Comparison of ENCODE assay signal across 12 cellular contexts in genomic region chr5:159095218-159095617, GRCh38. TPM values are rescaled to one million over a fixed set of nuclear protein-coding genes. Genes with fewer than 3 reads are reported as not detected.
DNase-seq lines count a peak whose midpoint lies in the region; ATAC-seq and TF ChIP-seq lines count a peak whose summit lies in the region.
"Had no signal": no experiment of that assay in that cellular context is flagged by ENCODE, and none has a peak within 500 bp of the region (broad histone marks: within the 10 kb centered on the region; RNA-seq: fewer than 3 reads in every experiment).

No MANE protein-coding gene starts in this region.

- no peaks in the 10 kb centered on the region for H3K79me2 ChIP-seq in smooth muscle cell (ENCODE audit: low read depth)

- H3K36me3 Mint-ChIP-seq in activated naive CD8-positive, alpha-beta T cell treated with anti-CD3 and anti-CD28 coated beads, Interleukin-2, amount 50 U/mL, for 24 hours (ENCODE audit: low read depth) = no peaks in the 10 kb centered on the region
- peaks cover 1% of the 10 kb centered on the region for H3K36me3 Mint-ChIP-seq in activated naive CD4-positive, alpha-beta T cell treated with anti-CD3 and anti-CD28 coated beads, Interleukin-2, amount 10 ng/mL, durations not matched to agents 7 days and 5 days
- H3K36me3 Mint-ChIP-seq in activated T-helper 2 cell treated with anti-CD3 and anti-CD28 coated beads, Interferon-gamma antibody, Interleukin-2, Interleukin-4, amounts not matched to agents 10 μg/mL and 5 μg/mL and 100 μg/mL, durations not matched to agents 14 hours and 24 hours and 36 hours (ENCODE audit: low read depth) = peaks cover 4% of the 10 kb centered on the region
- H3K36me3 Mint-ChIP-seq: naive thymus-derived CD4-positive, alpha-beta T cell had no signal

- H3K4me3 Mint-ChIP-seq in activated naive CD8-positive, alpha-beta T cell treated with anti-CD3 and anti-CD28 coated beads, Interleukin-2, amount 50 U/mL, for 24 hours = peak overlapping the region; percentile 2
- H3K4me3 Mint-ChIP-seq in activated naive CD4-positive, alpha-beta T cell treated with anti-CD3 and anti-CD28 coated beads, Interleukin-2, amount 10 ng/mL, durations not matched to agents 7 days and 5 days = no peak overlapping the region
- no peak overlapping the region for H3K4me3 Mint-ChIP-seq in activated T-helper 2 cell treated with anti-CD3 and anti-CD28 coated beads, Interferon-gamma antibody, Interleukin-2, Interleukin-4, amounts not matched to agents 10 μg/mL and 5 μg/mL and 100 μg/mL, durations not matched to agents 14 hours and 24 hours and 36 hours (ENCODE audit: low read depth)

- H3K9ac ChIP-seq in iPS-15b (ENCODE audit: low read depth, low read length) (no peak overlapping the region), smooth muscle cell (ENCODE audit: low read depth) (no peak overlapping the region)

- peaks cover 9% of the 10 kb centered on the region for H4K20me1 ChIP-seq in smooth muscle cell (ENCODE audit: low read depth)

- peak overlapping the region; percentile 69 for H3K4me2 ChIP-seq in smooth muscle cell

- H2AFZ ChIP-seq in smooth muscle cell (ENCODE audit: low read depth) = no peak overlapping the region

- ATAC-seq in activated naive CD8-positive, alpha-beta T cell treated with anti-CD3 and anti-CD28 coated beads, Interleukin-2, amount 50 U/mL, for 24 hours = no peak
- ATAC-seq in HG03469 (IDR thresholded peaks at IDR 0.05; ENCODE audit: unreplicated experiment) = no peak
- ATAC-seq: naive thymus-derived CD4-positive, alpha-beta T cell had no signal

- H3K4me1 Mint-ChIP-seq in activated naive CD8-positive, alpha-beta T cell treated with anti-CD3 and anti-CD28 coated beads, Interleukin-2, amount 50 U/mL, for 24 hours = peaks cover 40% of the 10 kb centered on the region
- peaks cover 42% of the 10 kb centered on the region for H3K4me1 Mint-ChIP-seq in activated naive CD4-positive, alpha-beta T cell treated with anti-CD3 and anti-CD28 coated beads, Interleukin-2, amount 10 ng/mL, durations not matched to agents 7 days and 5 days
- H3K4me1 Mint-ChIP-seq in activated T-helper 2 cell treated with anti-CD3 and anti-CD28 coated beads, Interferon-gamma antibody, Interleukin-2, Interleukin-4, amounts not matched to agents 10 μg/mL and 5 μg/mL and 100 μg/mL, durations not matched to agents 14 hours and 24 hours and 36 hours (ENCODE audit: low read depth) = peaks cover 23% of the 10 kb centered on the region

- intact Hi-C loops in activated T-helper 2 cell treated with anti-CD3 and anti-CD28 coated beads, Interferon-gamma antibody, Interleukin-2, Interleukin-4, amounts not matched to agents 10 μg/mL and 5 μg/mL and 100 μg/mL, durations not matched to agents 14 hours and 24 hours and 36 hours (cut with micrococcal nuclease) = no loop called here

- H3K27me3 ChIP-seq in iPS-15b (ENCODE audit: control insufficient read depth, insufficient read depth, low read length) (peaks cover 93% of the 10 kb centered on the region), smooth muscle cell (ENCODE audit: low read depth) (peaks cover 85% of the 10 kb centered on the region)
- H3K27me3 ChIP-seq: MG63 had no signal

- H3K9me3 Mint-ChIP-seq in activated naive CD8-positive, alpha-beta T cell treated with anti-CD3 and anti-CD28 coated beads, Interleukin-2, amount 50 U/mL, for 24 hours = no peaks in the 10 kb centered on the region
- no peaks in the 10 kb centered on the region for H3K9me3 Mint-ChIP-seq in activated naive CD4-positive, alpha-beta T cell treated with anti-CD3 and anti-CD28 coated beads, Interleukin-2, amount 10 ng/mL, durations not matched to agents 7 days and 5 days
- no peaks in the 10 kb centered on the region for H3K9me3 Mint-ChIP-seq in activated T-helper 2 cell treated with anti-CD3 and anti-CD28 coated beads, Interferon-gamma antibody, Interleukin-2, Interleukin-4, amounts not matched to agents 10 μg/mL and 5 μg/mL and 100 μg/mL, durations not matched to agents 14 hours and 24 hours and 36 hours

- peak overlapping the region; percentile 76 for H3K4me3 ChIP-seq in GM12865 (ENCODE audit: low read depth, low read length)
- H3K4me3 ChIP-seq in iPS-15b (ENCODE audit: low read depth, low read length) = peak overlapping the region; percentile 1
- H3K4me3 ChIP-seq in smooth muscle cell = no peak overlapping the region
- H3K4me3 ChIP-seq: MG63 had no signal

- H3K27ac ChIP-seq in smooth muscle cell (ENCODE audit: low read depth) = no peak overlapping the region

- CTCF ChIA-PET in activated naive CD4-positive, alpha-beta T cell treated with anti-CD3 and anti-CD28 coated beads, Interleukin-2, amount 10 ng/mL, durations not matched to agents 7 days and 5 days (lab: Charles Lee) = interaction anchor here (1.9 kb wide), 1 partner anchor 399 kb away, joined by 5 read pairs; no protein-coding TSS in a partner anchor

- peak; percentile 48 for DNase-seq in GM12865 (ENCODE audit: low read depth)
- DNase-seq in activated naive CD8-positive, alpha-beta T cell treated with anti-CD3 and anti-CD28 coated beads, Interleukin-2, amount 50 U/mL, for 24 hours = no peak
- DNase-seq in smooth muscle cell (lab: John Stamatoyannopoulos, UW; ENCODE audit: unreplicated experiment) = no peak
- DNase-seq in SKM-1 (lab: John Stamatoyannopoulos, UW; ENCODE audit: unreplicated experiment) = no peak
- DNase-seq in activated naive CD4-positive, alpha-beta T cell treated with anti-CD3 and anti-CD28 coated beads, Interleukin-2, amount 10 ng/mL, durations not matched to agents 7 days and 5 days = no peak
- no peak for DNase-seq in activated T-helper 2 cell treated with anti-CD3 and anti-CD28 coated beads, Interferon-gamma antibody, Interleukin-2, Interleukin-4, amounts not matched to agents 10 μg/mL and 5 μg/mL and 100 μg/mL, durations not matched to agents 14 hours and 24 hours and 36 hours (ENCODE audit: low spot score)
- DNase-seq: hippocampal formation had no signal

- H3K36me3 ChIP-seq in iPS-15b (ENCODE audit: control insufficient read depth, insufficient read depth, low read length) = no peaks in the 10 kb centered on the region
- no peaks in the 10 kb centered on the region for H3K36me3 ChIP-seq in smooth muscle cell (ENCODE audit: low read depth)
- H3K36me3 ChIP-seq: MG63, upper lobe of left lung had no signal

- no peak overlapping the region for H3K27ac Mint-ChIP-seq in activated naive CD8-positive, alpha-beta T cell treated with anti-CD3 and anti-CD28 coated beads, Interleukin-2, amount 50 U/mL, for 24 hours
- no peak overlapping the region for H3K27ac Mint-ChIP-seq in activated naive CD4-positive, alpha-beta T cell treated with anti-CD3 and anti-CD28 coated beads, Interleukin-2, amount 10 ng/mL, durations not matched to agents 7 days and 5 days
- no peak overlapping the region for H3K27ac Mint-ChIP-seq in activated T-helper 2 cell treated with anti-CD3 and anti-CD28 coated beads, Interferon-gamma antibody, Interleukin-2, Interleukin-4, amounts not matched to agents 10 μg/mL and 5 μg/mL and 100 μg/mL, durations not matched to agents 14 hours and 24 hours and 36 hours
- H3K27ac Mint-ChIP-seq: naive thymus-derived CD4-positive, alpha-beta T cell had no signal

- 9% methylated on average over 22 of the region's 22 CpGs for WGBS in smooth muscle cell (ENCODE audit: low lambda C conversion rate)

- no peaks in the 10 kb centered on the region for H3F3A ChIP-seq in smooth muscle cell (ENCODE audit: low read depth)

- TF ChIP-seq CTCF in GM12865 (IDR thresholded peaks at IDR 0.05; ENCODE audit: insufficient read depth, low read depth, low read length, missing control alignments) = no peak
- TF ChIP-seq CTCF in smooth muscle cell (IDR thresholded peaks at IDR 0.05; ENCODE audit: borderline replicate concordance, insufficient read depth, poor library complexity, severe bottlenecking) = no peak

- peaks cover 41% of the 10 kb centered on the region for H3K27me3 Mint-ChIP-seq in activated naive CD8-positive, alpha-beta T cell treated with anti-CD3 and anti-CD28 coated beads, Interleukin-2, amount 50 U/mL, for 24 hours
- peaks cover 62% of the 10 kb centered on the region for H3K27me3 Mint-ChIP-seq in activated naive CD4-positive, alpha-beta T cell treated with anti-CD3 and anti-CD28 coated beads, Interleukin-2, amount 10 ng/mL, durations not matched to agents 7 days and 5 days
- peaks cover 71% of the 10 kb centered on the region for H3K27me3 Mint-ChIP-seq in activated T-helper 2 cell treated with anti-CD3 and anti-CD28 coated beads, Interferon-gamma antibody, Interleukin-2, Interleukin-4, amounts not matched to agents 10 μg/mL and 5 μg/mL and 100 μg/mL, durations not matched to agents 14 hours and 24 hours and 36 hours (ENCODE audit: low read depth)

- H3K9me3 ChIP-seq in iPS-15b (ENCODE audit: control insufficient read depth, insufficient read depth, low read length) (no peaks in the 10 kb centered on the region), smooth muscle cell (replicated peaks; ENCODE audit: low read depth) (no peaks in the 10 kb centered on the region)
- H3K9me3 ChIP-seq: MG63, upper lobe of left lung had no signal

- peaks cover 6% of the 10 kb centered on the region for H3K4me1 ChIP-seq in iPS-15b (ENCODE audit: control insufficient read depth, insufficient read depth, low read length)
- H3K4me1 ChIP-seq in smooth muscle cell (ENCODE audit: low read depth) = peaks cover 25% of the 10 kb centered on the region

RNA-seq across cellular contexts. Expression of gene EBF1, which starts 4.5 kb away (rescaled TPM):
- 1.6 and 2.3 TPM in 2 replicates for total RNA-seq in smooth muscle cell
- 1.5 and 3.3 TPM in 2 replicates for polyA plus RNA-seq in smooth muscle cell
- total RNA-seq in activated T-helper 2 cell treated with anti-CD3 and anti-CD28 coated beads, Interferon-gamma antibody, Interleukin-2, Interleukin-4, amounts not matched to agents 10 μg/mL and 5 μg/mL and 100 μg/mL, durations not matched to agents 14 hours and 24 hours and 36 hours = 0.16 TPM in 1 of 2 replicates, not detected in the other
- polyA plus RNA-seq: naive thymus-derived CD4-positive, alpha-beta T cell had no signal
